8 cellular contexts compared by ENCODE assay signal in the genomic region with DNA sequence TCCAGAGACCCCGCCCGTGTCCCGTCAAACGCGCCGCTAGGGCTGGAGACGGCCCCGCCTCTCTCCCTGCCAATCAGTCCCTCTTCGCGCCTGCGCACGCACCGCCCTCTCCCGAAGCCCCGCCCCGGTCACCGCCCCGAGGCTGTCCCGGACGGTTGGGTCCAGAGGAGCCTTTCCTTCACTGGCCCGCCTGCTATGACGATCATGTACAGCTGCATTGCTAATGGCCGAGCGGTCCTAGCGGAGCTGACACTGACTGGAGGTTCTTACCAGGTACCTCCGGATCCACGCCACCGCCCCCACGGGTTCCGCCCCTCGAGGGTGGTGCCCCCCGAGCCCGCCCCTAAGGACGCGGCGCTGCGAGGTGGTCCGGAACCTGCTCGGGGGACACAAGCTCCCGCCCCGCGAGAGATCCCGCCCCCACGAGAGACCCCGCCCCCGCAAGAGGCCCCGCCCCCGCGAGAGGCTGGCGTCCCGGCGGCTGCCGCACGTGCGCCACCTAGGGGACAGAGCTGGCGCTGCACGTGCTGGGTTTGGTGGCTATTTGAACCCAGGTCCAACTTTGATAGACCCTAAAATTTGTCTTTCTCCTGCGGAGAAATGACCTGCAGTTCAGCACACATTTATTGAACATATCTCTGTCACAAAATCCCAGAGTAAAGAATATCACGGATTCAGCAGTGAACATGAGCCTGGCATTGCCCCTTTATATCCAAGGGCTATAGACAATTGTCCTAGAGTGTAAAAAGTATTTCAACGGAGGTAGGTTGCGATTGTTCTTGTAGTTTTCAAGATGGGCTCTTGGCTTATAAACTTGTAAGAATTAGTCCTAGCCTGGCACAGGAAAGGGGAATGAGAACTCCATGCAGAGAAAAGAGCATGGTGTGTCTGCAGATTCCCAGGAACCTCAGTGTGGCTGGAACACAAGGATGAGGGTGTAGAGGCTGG.
DNase-seq lines count a peak whose midpoint lies in the region; ATAC-seq and TF ChIP-seq lines count a peak whose summit lies in the region.

No MANE protein-coding gene starts in this region.

- H3K79me2 ChIP-seq in GM23338 (replicated peaks; ENCODE audit: insufficient read depth) = no peaks in the 10 kb centered on the region
- no peaks in the 10 kb centered on the region for H3K79me2 ChIP-seq in fibroblast of lung (ENCODE audit: control insufficient read depth, insufficient read depth, low read length)

- H3K36me3 Mint-ChIP-seq in GM23338 (ENCODE audit: low read depth) (no peaks in the 10 kb centered on the region), naive B cell (no peaks in the 10 kb centered on the region)
- H3K36me3 Mint-ChIP-seq in stimulated activated effector memory CD8-positive, alpha-beta T cell treated with anti-CD3 and anti-CD28 coated beads, Interleukin-12 subunit alpha, Interleukin-12 subunit beta, amount 100 ng/mL, for 72 hours = no peaks in the 10 kb centered on the region

- H3F3A ChIP-seq in GM23338 (replicated peaks; ENCODE audit: low read depth) = no peaks in the 10 kb centered on the region

- H3K4me2 ChIP-seq in GM23338 (peak overlapping the region; percentile 73), fibroblast of lung (ENCODE audit: extremely low read depth, insufficient read depth, low read length) (peak overlapping the region; percentile 67)

- no peak overlapping the region for H3K9ac ChIP-seq in fibroblast of lung (ENCODE audit: insufficient read depth, low read length)

- peak overlapping the region; percentile 100 for H2AFZ ChIP-seq in GM23338
- H2AFZ ChIP-seq in fibroblast of lung (ENCODE audit: low read length) = peak overlapping the region; percentile 47

- H3K9me2 ChIP-seq in GM23338 (ENCODE audit: insufficient read depth) = no peaks in the 10 kb centered on the region

- H3K4me3 ChIP-seq in GM23338 (peak overlapping the region; percentile 49), fibroblast of lung (replicated peaks in 1 of 4; ENCODE audit: control extremely low read depth in 1 of 4, insufficient read depth in 1 of 4, low read depth in 3 of 4, low read length in 4 of 4) (peak overlapping the region; percentile 8 to 81 (median 33))

- no peaks in the 10 kb centered on the region for H3K9me3 ChIP-seq in fibroblast of lung (ENCODE audit: control insufficient read depth, insufficient read depth, low read depth, low read length)

- DNase-seq in DMS79 treated with DMSO at 0.1 percent for 48 hours (lab: John Stamatoyannopoulos, UW) (peak; percentile 89), GM23338 (ENCODE audit: low spot score) (peak; percentile 99), Kasumi-1 (lab: John Stamatoyannopoulos, UW) (peak; percentile 97 to 98), RKO (ENCODE audit: low spot score) (peak; percentile 99), fibroblast of lung (ENCODE audit: low read depth in 2 of 2) (peak; percentile 97 to 99), naive B cell (peak; percentile 100)
- peak; percentile 99 for DNase-seq in activated T-helper 1 cell treated with anti-CD3 and anti-CD28 coated beads, Interleukin-2, amount 50 U/mL, for 16 hours (ENCODE audit: low read depth in 1 of 2, low spot score in 1 of 2)
- peak; percentile 98 to 100 for DNase-seq in stimulated activated effector memory CD8-positive, alpha-beta T cell treated with anti-CD3 and anti-CD28 coated beads, Interleukin-12 subunit alpha, Interleukin-12 subunit beta, amount 100 ng/mL, for 72 hours (ENCODE audit: low spot score in 2 of 2)

- peak overlapping the region; percentile 64 for H3K4me3 Mint-ChIP-seq in GM23338
- H3K4me3 Mint-ChIP-seq in naive B cell = peak overlapping the region; percentile 72 to 94 (median 88)
- H3K4me3 Mint-ChIP-seq in stimulated activated effector memory CD8-positive, alpha-beta T cell treated with anti-CD3 and anti-CD28 coated beads, Interleukin-12 subunit alpha, Interleukin-12 subunit beta, amount 100 ng/mL, for 72 hours = peak overlapping the region; percentile 67

- TF ChIP-seq CTCF in GM23338 (conservative IDR thresholded peaks at IDR 0.05; ENCODE audit: low read depth in 2 of 2) (peak; percentile 73 to 83), fibroblast of lung (conservative IDR thresholded peaks at IDR 0.05 in 1 of 2, IDR thresholded peaks at IDR 0.05 in 1 of 2; ENCODE audit: low read depth in 1 of 2, low read length in 2 of 2) (peak; percentile 72 to 76)

- peak; percentile 100 for ATAC-seq in GM23338
- peak; percentile 92 to 98 for ATAC-seq in naive B cell (ENCODE audit: low read depth in 2 of 2)
- ATAC-seq in stimulated activated effector memory CD8-positive, alpha-beta T cell treated with anti-CD3 and anti-CD28 coated beads, Interleukin-12 subunit alpha, Interleukin-12 subunit beta, amount 100 ng/mL, for 72 hours = peak; percentile 99

- H3K36me3 ChIP-seq in GM23338 (ENCODE audit: insufficient read depth) = no peaks in the 10 kb centered on the region
- H3K36me3 ChIP-seq in fibroblast of lung (ENCODE audit: control insufficient read depth, insufficient read depth, low read length) = no peaks in the 10 kb centered on the region

- 0 out of 2 replicates have a peak, but pooled peaks cover 4% of the 10 kb centered on the region for H3K4me1 ChIP-seq in GM23338 (ENCODE audit: insufficient read depth)
- H3K4me1 ChIP-seq in fibroblast of lung (ENCODE audit: control insufficient read depth, extremely low read depth, insufficient read depth, low read length) = no peaks in the 10 kb centered on the region

- H3K4me1 Mint-ChIP-seq in GM23338 (peaks cover 12% of the 10 kb centered on the region; the same call in 2 of the 3 replicates), naive B cell (peaks cover 15 to 26% (median 23%) of the 10 kb centered on the region in 3 donors)
- H3K4me1 Mint-ChIP-seq in stimulated activated effector memory CD8-positive, alpha-beta T cell treated with anti-CD3 and anti-CD28 coated beads, Interleukin-12 subunit alpha, Interleukin-12 subunit beta, amount 100 ng/mL, for 72 hours = peaks cover 15% of the 10 kb centered on the region

- no peak overlapping the region for H3K27ac ChIP-seq in GM23338 (ENCODE audit: low read depth)
- H3K27ac ChIP-seq in fibroblast of lung (ENCODE audit: insufficient read depth, low read length) = no peak overlapping the region

- H3K27me3 ChIP-seq in GM23338 (ENCODE audit: insufficient read depth) (peaks cover 5% of the 10 kb centered on the region; the same call in 1 of the 2 replicates), fibroblast of lung (ENCODE audit: control insufficient read depth, insufficient read depth, low read length) (no peaks in the 10 kb centered on the region)

- H3K27ac Mint-ChIP-seq in GM23338 (no peak overlapping the region), naive B cell (peak overlapping the region in 5 of 6 donors; percentile 45 to 98 (median 94))
- H3K27ac Mint-ChIP-seq in stimulated activated effector memory CD8-positive, alpha-beta T cell treated with anti-CD3 and anti-CD28 coated beads, Interleukin-12 subunit alpha, Interleukin-12 subunit beta, amount 100 ng/mL, for 72 hours = peak overlapping the region; percentile 24

- peaks cover 4% of the 10 kb centered on the region for H3K27me3 Mint-ChIP-seq in GM23338 (ENCODE audit: insufficient read depth, low read depth, poor library complexity)
- no peaks in the 10 kb centered on the region for H3K27me3 Mint-ChIP-seq in naive B cell

- H3K9me3 Mint-ChIP-seq in GM23338 = no peaks in the 10 kb centered on the region
- H3K9me3 Mint-ChIP-seq in naive B cell = no peaks in the 10 kb centered on the region
- no peaks in the 10 kb centered on the region for H3K9me3 Mint-ChIP-seq in stimulated activated effector memory CD8-positive, alpha-beta T cell treated with anti-CD3 and anti-CD28 coated beads, Interleukin-12 subunit alpha, Interleukin-12 subunit beta, amount 100 ng/mL, for 72 hours

- H4K20me1 ChIP-seq in GM23338 (replicated peaks; ENCODE audit: insufficient read depth) (no peaks in the 10 kb centered on the region), fibroblast of lung (ENCODE audit: control insufficient read depth, extremely low read depth, insufficient read depth, low read length) (no peaks in the 10 kb centered on the region)

TF ChIP-seq in GM23338, 12 proteins besides CTCF, POLR2A, EP300 and RAD21:
- TF ChIP-seq JUNB (IDR thresholded peaks at IDR 0.05; ENCODE audit: unreplicated experiment) (no peak), CREB1 (CRISPR knock-in tag; IDR thresholded peaks at IDR 0.05; ENCODE audit: low read depth) (peak; percentile 73), STAT1 (IDR thresholded peaks at IDR 0.05; ENCODE audit: unreplicated experiment) (no peak)
